ENCODE assay signal across 1 cellular context in the genomic region with DNA sequence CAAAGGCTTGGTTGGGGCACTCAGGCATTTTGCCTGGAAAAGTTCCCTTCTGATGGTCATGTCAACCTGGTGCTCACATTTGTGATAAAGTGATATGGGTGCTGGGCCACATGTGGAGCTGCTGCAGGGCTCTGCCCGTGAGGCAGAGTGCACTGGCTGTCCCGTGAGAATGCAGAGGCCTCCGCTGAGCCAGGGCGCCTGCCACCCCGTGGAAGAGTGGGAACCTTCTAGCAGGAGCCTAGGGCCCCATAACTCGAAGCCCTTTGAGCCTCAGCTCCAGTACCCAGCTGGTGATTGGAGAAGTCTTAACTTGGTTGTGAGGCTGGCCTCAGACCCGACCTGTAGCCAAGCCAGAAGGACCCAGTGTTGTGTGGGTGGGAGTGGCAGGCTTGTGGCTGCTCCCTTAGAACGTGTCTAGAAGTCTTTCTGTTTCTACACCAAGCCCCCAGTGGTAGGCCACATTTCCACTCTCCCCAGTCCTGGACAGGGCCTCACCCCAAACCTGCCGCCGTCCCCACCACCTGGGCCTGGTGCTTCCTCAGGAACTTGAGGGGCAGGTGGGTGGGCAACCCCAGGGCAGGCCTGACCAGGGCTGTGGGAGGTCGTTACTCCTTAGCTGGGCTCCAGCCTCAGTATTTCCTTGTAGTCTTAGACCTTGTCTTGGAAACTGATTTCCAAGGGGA.
TF ChIP-seq lines count a peak whose summit lies in the region.

No MANE protein-coding gene starts in this region.

TF ChIP-seq in HepG2, 621 proteins besides CTCF, POLR2A, EP300 and RAD21:
- TF ChIP-seq ZNF678 (CRISPR knock-in tag; IDR thresholded peaks at IDR 0.05) (no peak), AGO2 (optimal IDR thresholded peaks at IDR 0.05; ENCODE audit: low read depth, low read length) (peak; percentile 79), MBD4 (IDR thresholded peaks at IDR 0.05; ENCODE audit: borderline replicate concordance, low read length) (no peak), RBFOX2 (IDR thresholded peaks at IDR 0.05; ENCODE audit: low read depth, low read length) (peak; percentile 27), POLR2AphosphoS2 (IDR thresholded peaks at IDR 0.05; ENCODE audit: low read depth, low read length) (peak; percentile 38), YEATS2 (CRISPR knock-in tag; IDR thresholded peaks at IDR 0.05; ENCODE audit: borderline replicate concordance) (no peak), NFE2 (CRISPR knock-in tag; IDR thresholded peaks at IDR 0.05) (no peak), ZNF468 (CRISPR knock-in tag; IDR thresholded peaks at IDR 0.05) (no peak), U2AF1 (optimal IDR thresholded peaks at IDR 0.05; ENCODE audit: low read depth, low read length) (no peak)
- TF ChIP-seq, protein P1, sequence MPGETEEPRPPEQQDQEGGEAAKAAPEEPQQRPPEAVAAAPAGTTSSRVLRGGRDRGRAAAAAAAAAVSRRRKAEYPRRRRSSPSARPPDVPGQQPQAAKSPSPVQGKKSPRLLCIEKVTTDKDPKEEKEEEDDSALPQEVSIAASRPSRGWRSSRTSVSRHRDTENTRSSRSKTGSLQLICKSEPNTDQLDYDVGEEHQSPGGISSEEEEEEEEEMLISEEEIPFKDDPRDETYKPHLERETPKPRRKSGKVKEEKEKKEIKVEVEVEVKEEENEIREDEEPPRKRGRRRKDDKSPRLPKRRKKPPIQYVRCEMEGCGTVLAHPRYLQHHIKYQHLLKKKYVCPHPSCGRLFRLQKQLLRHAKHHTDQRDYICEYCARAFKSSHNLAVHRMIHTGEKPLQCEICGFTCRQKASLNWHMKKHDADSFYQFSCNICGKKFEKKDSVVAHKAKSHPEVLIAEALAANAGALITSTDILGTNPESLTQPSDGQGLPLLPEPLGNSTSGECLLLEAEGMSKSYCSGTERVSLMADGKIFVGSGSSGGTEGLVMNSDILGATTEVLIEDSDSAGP (CRISPR knock-in tag; IDR thresholded peaks at IDR 0.05; ENCODE audit: borderline replicate concordance) = 0 out of 2 replicates have a peak, but pooled peaks have one; percentile 15
